9 cellular contexts compared by ENCODE assay signal in genomic region chrX:135345328-135345645, GRCh38. TPM values are rescaled to one million over a fixed set of nuclear protein-coding genes. Genes with fewer than 3 reads are reported as not detected.
A peak's percentile ranks its signal among the peaks of the same experiment; 100 is the strongest.
DNase-seq lines count a peak whose midpoint lies in the region; ATAC-seq and TF ChIP-seq lines count a peak whose summit lies in the region.
"Had no signal": no experiment of that assay in that cellular context is flagged by ENCODE, and none has a peak within 500 bp of the region (broad histone marks: within the 10 kb centered on the region; RNA-seq: fewer than 3 reads in every experiment).

No MANE protein-coding gene starts in this region.

- H3K4me1 Mint-ChIP-seq in Caco-2 (ENCODE audit: low read depth, unreplicated experiment) (peaks cover 13% of the 10 kb centered on the region), immature natural killer cell (peaks cover 38 to 44% of the 10 kb centered on the region in 2 donors)

- H3K4me3 ChIP-seq in Caco-2 (ENCODE audit: low read depth, low read length), result peak overlapping the region; percentile 37
- H3K4me3 ChIP-seq in LNCaP clone FGC (ENCODE audit: low read depth, low read length), result peak overlapping the region; percentile 77

- H3K4me3 Mint-ChIP-seq in Caco-2 (ENCODE audit: unreplicated experiment), result peak overlapping the region; percentile 94
- H3K4me3 Mint-ChIP-seq in immature natural killer cell, result peak overlapping the region; percentile 77 to 81 (median 81)

- no TSS peak for BruUV-seq in Caco-2 (replicated peaks; lab: Mats Ljungman, UMichigan)

- H3K9me3 Mint-ChIP-seq in Caco-2 (ENCODE audit: unreplicated experiment) (no peaks in the 10 kb centered on the region), immature natural killer cell (no peaks in the 10 kb centered on the region)

- no peaks in the 10 kb centered on the region for H3K27me3 Mint-ChIP-seq in Caco-2 (ENCODE audit: insufficient read depth, unreplicated experiment)
- H3K27me3 Mint-ChIP-seq in immature natural killer cell (ENCODE audit: low read depth in 3 of 3), result peaks cover 0 to 8% (median 3%) of the 10 kb centered on the region in 3 donors

- TF ChIP-seq CTCF in Caco-2 (IDR thresholded peaks at IDR 0.05; ENCODE audit: insufficient read depth in 1 of 2, low read depth in 1 of 2, low read length in 1 of 2, severe bottlenecking in 1 of 2, unreplicated experiment in 1 of 2), result no peak
- no peak for TF ChIP-seq CTCF in LNCaP clone FGC (IDR thresholded peaks at IDR 0.05; ENCODE audit: control insufficient read depth, extremely low read depth, insufficient read depth)
- TF ChIP-seq CTCF in omental fat pad (IDR thresholded peaks at IDR 0.05), result no peak

- peaks cover 14% of the 10 kb centered on the region for H3K36me3 Mint-ChIP-seq in Caco-2 (ENCODE audit: insufficient read depth, unreplicated experiment)
- peaks cover 0 to 6% (median 0%) of the 10 kb centered on the region in 3 donors for H3K36me3 Mint-ChIP-seq in immature natural killer cell

- H3K4me1 ChIP-seq in Caco-2, result peaks cover 6% of the 10 kb centered on the region; the same call in 1 of the 2 replicates

- no peaks in the 10 kb centered on the region for H3K9me3 ChIP-seq in Caco-2

- peak overlapping the region; percentile 97 for H3K27ac Mint-ChIP-seq in Caco-2 (ENCODE audit: unreplicated experiment)
- peak overlapping the region; percentile 20 to 74 (median 50) for H3K27ac Mint-ChIP-seq in immature natural killer cell

- no peaks in the 10 kb centered on the region for H3K27me3 ChIP-seq in Caco-2 (replicated peaks; ENCODE audit: control insufficient read depth, insufficient read depth, low read length)

- no peaks in the 10 kb centered on the region for H3K36me3 ChIP-seq in Caco-2 (ENCODE audit: control insufficient read depth, insufficient read depth, low read length)

- DNase-seq in Caco-2 (no peak), LNCaP clone FGC (ENCODE audit: low read depth) (no peak), astrocyte of the hippocampus (ENCODE audit: low read depth, low spot score) (peak; percentile 52), immature natural killer cell (no peak), omental fat pad (ENCODE audit: low spot score) (no peak)
- DNase-seq in stimulated activated naive CD8-positive, alpha-beta T cell treated with anti-CD3 and anti-CD28 coated beads, Interleukin-15, Interleukin-2, amounts not matched to agents 100 U/mL and 50 U/mL, for 24 hours, result peak; percentile 2

- ATAC-seq in stimulated activated naive CD8-positive, alpha-beta T cell treated with anti-CD3 and anti-CD28 coated beads, Interleukin-15, Interleukin-2, amounts not matched to agents 100 U/mL and 50 U/mL, for 24 hours, result no peak
- ATAC-seq in omental fat pad (ENCODE audit: low FRiP score) (no peak), HG03565 (IDR thresholded peaks at IDR 0.05; ENCODE audit: unreplicated experiment) (no peak), HG03521 (IDR thresholded peaks at IDR 0.05; ENCODE audit: unreplicated experiment) (no peak)

- intact Hi-C loops in Caco-2 (cut with micrococcal nuclease; ENCODE audit: unreplicated experiment), result no loop called here

- POLR2A ChIA-PET in Caco-2 (lab: Charles Lee), result no interaction called here

- CTCF ChIA-PET in Caco-2 (lab: Charles Lee), result no interaction called here

RNA-seq across cellular contexts. Expression of gene ZNF449, which starts 0.7 kb away (rescaled TPM):
- total RNA-seq in Caco-2 (2022), result 3.6 and 4.0 TPM in 2 replicates
- polyA plus RNA-seq in immature natural killer cell, result 1 to 10 TPM in 2 of 3 donors, not detected in 1; 1.1 to 1.6 TPM
- 10 to 100 TPM in 2 of 4 donors, 1 to 10 TPM in 2; 4.1 to 15.0 (median 8.6) TPM for total RNA-seq in omental fat pad

RNA-seq across cellular contexts. Expression of gene ZNF75D, which starts 1.4 kb away (rescaled TPM):
- total RNA-seq in Caco-2 (2022) (6.9 and 7.1 TPM in 2 replicates), omental fat pad (10 to 100 TPM in 1 of 4 donors, 1 to 10 TPM in 3; 5.1 to 15.8 (median 6.4) TPM)
- polyA plus RNA-seq in immature natural killer cell, result 1 to 10 TPM; 5.5 to 8.4 (median 7.8) TPM

RNA-seq across cellular contexts. Expression of gene ETDC, which starts 36.0 kb away (rescaled TPM):
- total RNA-seq in Caco-2 (2022), result not detected in 2 replicates
- polyA plus RNA-seq in immature natural killer cell, result not detected
- total RNA-seq in omental fat pad, result not detected
- total RNA-seq: T-helper 1 cell treated with Interleukin-12 subunit alpha and Interleukin-12 subunit beta and Interleukin-4 antibody, amounts not matched to agents 30 ng/mL and 1 ng/mL, for 36 hours had no signal

Comparison
In these comparisons a context has a peak if more than half of its experiments do, and no peak if none do; other contexts are left out.
1. DNase-seq: peak in astrocyte of the hippocampus (single experiment) and stimulated activated naive CD8-positive, alpha-beta T cell treated with anti-CD3 and anti-CD28 coated beads, Interleukin-15, Interleukin-2, amounts not matched to agents 100 U/mL and 50 U/mL, for 24 hours (single experiment); none in Caco-2 (0 of 2), LNCaP clone FGC (single experiment), immature natural killer cell (0 of 3) and omental fat pad (single experiment).